ENCODE assay signal across 20 cellular contexts in genomic region chr7:159240962-159241361, GRCh38.
DNase-seq lines count a peak whose midpoint lies in the region; ATAC-seq and TF ChIP-seq lines count a peak whose summit lies in the region.
"Had no signal": no experiment of that assay in that cellular context is flagged by ENCODE, and none has a peak within 500 bp of the region (broad histone marks: within the 10 kb centered on the region; RNA-seq: fewer than 3 reads in every experiment).

No MANE protein-coding gene starts in this region.

- H3K4me1 ChIP-seq in breast epithelium (no peaks in the 10 kb centered on the region), Panc1 (ENCODE audit: control insufficient read depth, insufficient read depth, low read length) (no peaks in the 10 kb centered on the region)
- H3K4me1 ChIP-seq: BLaER1, Caco-2 had no signal

- no peak overlapping the region for H3K4me3 Mint-ChIP-seq in MCF 10A (ENCODE audit: unreplicated experiment)
- H3K4me3 Mint-ChIP-seq: B cell; CD4-positive, CD25-positive, alpha-beta regulatory T cell; CD8-positive, alpha-beta T cell; GM23338; H9; HFFc6 had no signal

- peak; percentile 11 for TF ChIP-seq CTCF in MCF 10A (IDR thresholded peaks at IDR 0.05; ENCODE audit: unreplicated experiment)
- TF ChIP-seq CTCF in breast epithelium (IDR thresholded peaks at IDR 0.05), result no peak
- TF ChIP-seq CTCF in Panc1 (IDR thresholded peaks at IDR 0.05), result 0 out of 2 replicates have a peak, but pooled peaks have one; percentile 9

- H3K4me3 ChIP-seq in breast epithelium (no peak overlapping the region), Panc1 (ENCODE audit: low read depth in 2 of 2, low read length in 2 of 2) (no peak overlapping the region)
- H3K4me3 ChIP-seq: BLaER1, GM12878, GM23338 had no signal

- no peaks in the 10 kb centered on the region for H3K9me3 Mint-ChIP-seq in MCF 10A (ENCODE audit: unreplicated experiment)

- in situ Hi-C loops in Panc1 (cut with HindIII; ENCODE audit: low pct_unique_long_range_greater_than_20kb, low sequenced_read_pairs), result no loop called here

- H3K27me3 ChIP-seq in breast epithelium (no peaks in the 10 kb centered on the region), Panc1 (ENCODE audit: control insufficient read depth, insufficient read depth, low read length) (peaks cover 3% of the 10 kb centered on the region; the same call in 1 of the 2 replicates)
- H3K27me3 ChIP-seq: BLaER1 had no signal

- DNase-seq in MCF 10A (ENCODE audit: unreplicated experiment), result peak; percentile 11
- DNase-seq in breast epithelium (ENCODE audit: low spot score in 2 of 2), result no peak
- peak; percentile 11 for DNase-seq in NAMALWA (ENCODE audit: low spot score)
- no peak for DNase-seq in Panc1 (ENCODE audit: low read depth, low spot score)
- DNase-seq in NCI-H774 (lab: John Stamatoyannopoulos, UW), result no peak
- no peak for DNase-seq in A172 (ENCODE audit: low spot score)
- DNase-seq: Caco-2; CD4-positive, CD25-positive, alpha-beta regulatory T cell; CD8-positive, alpha-beta T cell; DMS79; EL; GDM1; H9; HFFc6 had no signal

- no peaks in the 10 kb centered on the region for H3K36me3 Mint-ChIP-seq in MCF 10A (ENCODE audit: insufficient read depth, unreplicated experiment)
- H3K36me3 Mint-ChIP-seq: CD4-positive, CD25-positive, alpha-beta regulatory T cell; CD8-positive, alpha-beta T cell had no signal

- CTCF ChIA-PET in MCF 10A (lab: Yijun Ruan, JAX), result no interaction called here
- CTCF ChIA-PET in Panc1 (lab: Charles Lee), result no interaction called here

- intact Hi-C loops in MCF 10A (cut with micrococcal nuclease), result no loop called here
- intact Hi-C loops in breast epithelium (cut with DNase I; ENCODE audit: low total_unique reads), result no loop called here
- intact Hi-C loops in Panc1 (cut with micrococcal nuclease; ENCODE audit: unreplicated experiment), result no loop called here

- TF ChIP-seq POLR2A in breast epithelium (IDR thresholded peaks at IDR 0.05), result no peak

- H3K36me3 ChIP-seq in breast epithelium (no peaks in the 10 kb centered on the region), Panc1 (ENCODE audit: control insufficient read depth, insufficient read depth, low read length) (no peaks in the 10 kb centered on the region)
- H3K36me3 ChIP-seq: BLaER1 had no signal

- H3K9me3 ChIP-seq in breast epithelium, result no peaks in the 10 kb centered on the region
- H3K9me3 ChIP-seq in Panc1 (ENCODE audit: control insufficient read depth, insufficient read depth, low read depth, low read length), result no peaks in the 10 kb centered on the region
- H3K9me3 ChIP-seq: BLaER1 had no signal

- POLR2A ChIA-PET in MCF 10A (lab: Yijun Ruan, JAX) (no interaction called here), Panc1 (lab: Charles Lee) (no interaction called here)

- BruUV-seq in MCF 10A (replicated peaks; lab: Mats Ljungman, UMichigan) (no TSS peak), Panc1 (replicated peaks; lab: Mats Ljungman, UMichigan) (no TSS peak)

- H3K4me1 Mint-ChIP-seq in MCF 10A (ENCODE audit: insufficient read depth, unreplicated experiment), result peaks cover 2% of the 10 kb centered on the region
- H3K4me1 Mint-ChIP-seq: B cell; CD4-positive, CD25-positive, alpha-beta regulatory T cell; GM23338; H9 had no signal

- no peak overlapping the region for H3K27ac ChIP-seq in breast epithelium
- H3K27ac ChIP-seq in Panc1 (ENCODE audit: low read length), result no peak overlapping the region
- H3K27ac ChIP-seq: BLaER1, C4-2B had no signal

- no peak overlapping the region for H3K27ac Mint-ChIP-seq in MCF 10A (ENCODE audit: low read depth, unreplicated experiment)
- H3K27ac Mint-ChIP-seq: B cell; CD4-positive, CD25-positive, alpha-beta regulatory T cell; CD8-positive, alpha-beta T cell; GM23338; H9; HFFc6 had no signal

- H3K27me3 Mint-ChIP-seq in MCF 10A (ENCODE audit: insufficient read depth, unreplicated experiment), result peaks cover 79% of the 10 kb centered on the region

- ATAC-seq in Panc1, result no peak
- no peak for ATAC-seq in GM21786 (IDR thresholded peaks at IDR 0.05; ENCODE audit: unreplicated experiment)
- ATAC-seq: CD8-positive, alpha-beta T cell; GM12878; GM23338 had no signal

Comparison
In these comparisons a context has a peak if more than half of its experiments do, and no peak if none do; other contexts are left out.
1. DNase-seq: peak in MCF 10A (single experiment) and NAMALWA (single experiment); none in breast epithelium (0 of 2), Panc1 (single experiment), NCI-H774 (single experiment) and A172 (single experiment).
2. CTCF ChIP-seq: peak in MCF 10A (single experiment) and Panc1 (single experiment); none in breast epithelium (0 of 3).